Comparison of ENCODE assay signal across 8 cellular contexts in the genomic region with DNA sequence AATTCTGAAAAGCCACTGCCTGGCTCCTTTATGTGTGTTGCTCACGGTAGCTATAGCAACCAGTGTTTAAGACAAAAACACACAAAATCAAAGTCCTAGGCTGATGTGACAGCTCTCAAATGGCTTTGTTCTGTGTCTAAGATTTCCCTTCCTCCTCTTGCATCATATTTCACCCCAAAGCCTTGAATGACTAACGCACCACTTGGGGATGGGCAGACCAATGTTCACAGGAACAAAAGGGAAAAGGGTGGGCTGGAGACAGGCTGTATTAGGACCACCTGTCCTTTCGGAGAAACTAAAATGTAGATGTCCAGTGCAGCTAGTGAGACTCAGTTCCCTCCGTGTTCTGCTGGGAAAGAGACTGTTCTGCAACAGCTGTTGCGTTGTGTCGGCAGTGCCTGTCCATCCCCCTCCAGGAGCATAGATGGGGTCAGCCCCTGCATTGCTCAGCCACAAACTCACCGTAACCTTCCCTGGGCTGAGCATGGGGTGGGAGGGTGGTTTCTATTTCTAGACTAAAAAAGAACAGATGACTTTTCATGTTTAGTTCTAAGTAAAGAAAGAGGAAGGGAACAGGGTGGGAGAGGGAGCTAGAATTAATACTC. TPM values are rescaled to one million over a fixed set of nuclear protein-coding genes. Genes with fewer than 3 reads are reported as not detected.
DNase-seq lines count a peak whose midpoint lies in the region; ATAC-seq and TF ChIP-seq lines count a peak whose summit lies in the region.

No MANE protein-coding gene starts in this region.

- POLR2A ChIA-PET in activated CD8-positive, alpha-beta T cell treated with anti-CD3 and anti-CD28 coated beads for 36 hours (lab: Charles Lee) = no interaction called here

- H3K27ac Mint-ChIP-seq in activated CD8-positive, alpha-beta T cell treated with anti-CD3 and anti-CD28 coated beads for 36 hours = peak overlapping the region; percentile 49

- H3K9me3 ChIP-seq in right cardiac atrium (ENCODE audit: control insufficient read depth, low read length) = no peaks in the 10 kb centered on the region
- no peaks in the 10 kb centered on the region for H3K9me3 ChIP-seq in stomach smooth muscle (ENCODE audit: control insufficient read depth in 2 of 2, low read length in 2 of 2)
- H3K9me3 ChIP-seq in vagina = no peaks in the 10 kb centered on the region
- H3K9me3 ChIP-seq in transverse colon = no peaks in the 10 kb centered on the region
- peaks cover 3% of the 10 kb centered on the region for H3K9me3 ChIP-seq in WERI-Rb-1 (ENCODE audit: severe bottlenecking)

- H3K36me3 Mint-ChIP-seq in activated CD8-positive, alpha-beta T cell treated with anti-CD3 and anti-CD28 coated beads for 36 hours (ENCODE audit: low read depth) = no peaks in the 10 kb centered on the region

- DNase-seq in GM03348 (ENCODE audit: low spot score) = peak; percentile 18
- DNase-seq in activated CD8-positive, alpha-beta T cell treated with anti-CD3 and anti-CD28 coated beads for 36 hours = peak; percentile 37
- peak in 2 of 3 donors; percentile 16 to 48 for DNase-seq in right cardiac atrium
- no peak for DNase-seq in vagina (ENCODE audit: extremely low spot score in 2 of 2)
- DNase-seq in transverse colon = no peak
- DNase-seq in WERI-Rb-1 = no peak

- intact Hi-C loops in activated CD8-positive, alpha-beta T cell treated with anti-CD3 and anti-CD28 coated beads for 36 hours (cut with micrococcal nuclease) = no loop called here
- intact Hi-C loops in right cardiac atrium (cut with DNase I) = no loop called here
- intact Hi-C loops in vagina (cut with DNase I) = no loop called here
- intact Hi-C loops in transverse colon (cut with DNase I; ENCODE audit: low total_unique reads) = no loop called here

- CTCF ChIA-PET in activated CD8-positive, alpha-beta T cell treated with anti-CD3 and anti-CD28 coated beads for 36 hours (lab: Charles Lee) = interaction anchor here (1.3 kb wide), 1 partner anchor 11 kb away, joined by 3 read pairs; no protein-coding TSS in a partner anchor

- H3K9me3 Mint-ChIP-seq in activated CD8-positive, alpha-beta T cell treated with anti-CD3 and anti-CD28 coated beads for 36 hours = peaks cover 2% of the 10 kb centered on the region

- TF ChIP-seq EP300 in transverse colon (IDR thresholded peaks at IDR 0.05; ENCODE audit: low read depth) = no peak

- no peaks in the 10 kb centered on the region for H3K4me1 ChIP-seq in right cardiac atrium (ENCODE audit: control insufficient read depth, insufficient read depth, low read length)
- peaks cover 4% of the 10 kb centered on the region for H3K4me1 ChIP-seq in stomach smooth muscle (ENCODE audit: control insufficient read depth, insufficient read depth, low read length)
- peaks cover 12% of the 10 kb centered on the region for H3K4me1 ChIP-seq in vagina
- H3K4me1 ChIP-seq in transverse colon = no peaks in the 10 kb centered on the region

- WGBS in right cardiac atrium = 49% methylated on average over 7 of the region's 7 CpGs
- 43 to 66% methylated on average over 1 to 7 of the region's 7 CpGs for WGBS in transverse colon (ENCODE audit: low coverage in 1 of 2), 2 donors

- no peak for TF ChIP-seq POLR2A in vagina (IDR thresholded peaks at IDR 0.05)
- TF ChIP-seq POLR2A in transverse colon (IDR thresholded peaks at IDR 0.05) = no peak

- H3K36me3 ChIP-seq in stomach smooth muscle (ENCODE audit: control insufficient read depth in 2 of 2, insufficient read depth in 2 of 2, low read length in 2 of 2) = no peaks in the 10 kb centered on the region
- H3K36me3 ChIP-seq in vagina = no peaks in the 10 kb centered on the region
- H3K36me3 ChIP-seq in transverse colon = no peaks in the 10 kb centered on the region
- H3K36me3 ChIP-seq in WERI-Rb-1 = no peaks in the 10 kb centered on the region

- H3K27ac ChIP-seq in right cardiac atrium (ENCODE audit: low read length) (no peak overlapping the region), stomach smooth muscle (ENCODE audit: low read length) (peak overlapping the region; percentile 59), vagina (no peak overlapping the region), transverse colon (no peak overlapping the region), WERI-Rb-1 (no peak overlapping the region)

- peak; percentile 71 for ATAC-seq in HG02759 (IDR thresholded peaks at IDR 0.05; ENCODE audit: unreplicated experiment)
- peak; percentile 85 for ATAC-seq in activated CD8-positive, alpha-beta T cell treated with anti-CD3 and anti-CD28 coated beads for 36 hours
- ATAC-seq in right cardiac atrium = peak; percentile 82 to 92

- H3K27me3 Mint-ChIP-seq in activated CD8-positive, alpha-beta T cell treated with anti-CD3 and anti-CD28 coated beads for 36 hours = peaks cover 11% of the 10 kb centered on the region

- H3K9ac ChIP-seq in stomach smooth muscle (ENCODE audit: low read length in 2 of 2) = peak overlapping the region in 1 of 2 donors; percentile 21

- H3K4me3 ChIP-seq in right cardiac atrium (ENCODE audit: low read length) (no peak overlapping the region), stomach smooth muscle (ENCODE audit: low read length in 2 of 2) (peak overlapping the region; percentile 44 to 66), vagina (peak overlapping the region in 1 of 2 donors; percentile 14), transverse colon (no peak overlapping the region), WERI-Rb-1 (ENCODE audit: low read depth, low read length) (no peak overlapping the region)

- H3K4me1 Mint-ChIP-seq in activated CD8-positive, alpha-beta T cell treated with anti-CD3 and anti-CD28 coated beads for 36 hours (ENCODE audit: low read depth) = peaks cover 2% of the 10 kb centered on the region

- H3K4me3 Mint-ChIP-seq in activated CD8-positive, alpha-beta T cell treated with anti-CD3 and anti-CD28 coated beads for 36 hours = no peak overlapping the region

- no peak for TF ChIP-seq CTCF in activated CD8-positive, alpha-beta T cell treated with anti-CD3 and anti-CD28 coated beads for 36 hours (IDR thresholded peaks at IDR 0.05)
- TF ChIP-seq CTCF in vagina (IDR thresholded peaks at IDR 0.05) = no peak
- TF ChIP-seq CTCF in transverse colon (IDR thresholded peaks at IDR 0.05) = no peak
- no peak for TF ChIP-seq CTCF in WERI-Rb-1 (IDR thresholded peaks at IDR 0.05; ENCODE audit: low read depth, low read length)

- in situ Hi-C loops in transverse colon (cut with MboI; ENCODE audit: low pct_ligation_motif_present in 1 of 4, low pct_unique_long_range_greater_than_20kb in 1 of 4, low sequenced_read_pairs in 3 of 4) = no loop called here

- H3K27me3 ChIP-seq in right cardiac atrium (ENCODE audit: control insufficient read depth, insufficient read depth) (no peaks in the 10 kb centered on the region), stomach smooth muscle (ENCODE audit: control insufficient read depth in 1 of 2, insufficient read depth in 2 of 2, low read length in 2 of 2) (no peaks in the 10 kb centered on the region), vagina (no peaks in the 10 kb centered on the region), transverse colon (no peaks in the 10 kb centered on the region), WERI-Rb-1 (ENCODE audit: insufficient read depth, low read depth, severe bottlenecking) (no peaks in the 10 kb centered on the region)

RNA-seq across cellular contexts. Expression of gene DAAM1, which starts 26.8 kb away (rescaled TPM):
- 1 to 10 TPM; 7.2 to 9.9 TPM for total RNA-seq in activated CD8-positive, alpha-beta T cell treated with anti-CD3 and anti-CD28 coated beads for 36 hours
- total RNA-seq in right cardiac atrium (100 to 1,000 TPM in 3 of 4 donors, 10 to 100 TPM in 1; 96.8 to 152 (median 113) TPM), vagina (42.0 TPM), transverse colon (10 to 100 TPM; 23.9 to 44.5 (median 42.8) TPM)
- 30.7 TPM for polyA plus RNA-seq in right cardiac atrium

Comparison
In these comparisons a context has a peak if more than half of its experiments do, and no peak if none do; other contexts are left out.
1. DNase-seq: peak in GM03348 (single experiment), activated CD8-positive, alpha-beta T cell treated with anti-CD3 and anti-CD28 coated beads for 36 hours (single experiment) and right cardiac atrium (2 of 3); none in vagina (0 of 2), transverse colon (single experiment) and WERI-Rb-1 (single experiment).
2. H3K4me3 ChIP-seq: peak in stomach smooth muscle (2 of 2); none in right cardiac atrium (single experiment), transverse colon (0 of 4) and WERI-Rb-1 (single experiment).
3. Peak in every context shown above with its lines, with median percentiles within 50 percentile points of each other: ATAC-seq.